ENCODE assay signal across 8 cellular contexts in the genomic region with DNA sequence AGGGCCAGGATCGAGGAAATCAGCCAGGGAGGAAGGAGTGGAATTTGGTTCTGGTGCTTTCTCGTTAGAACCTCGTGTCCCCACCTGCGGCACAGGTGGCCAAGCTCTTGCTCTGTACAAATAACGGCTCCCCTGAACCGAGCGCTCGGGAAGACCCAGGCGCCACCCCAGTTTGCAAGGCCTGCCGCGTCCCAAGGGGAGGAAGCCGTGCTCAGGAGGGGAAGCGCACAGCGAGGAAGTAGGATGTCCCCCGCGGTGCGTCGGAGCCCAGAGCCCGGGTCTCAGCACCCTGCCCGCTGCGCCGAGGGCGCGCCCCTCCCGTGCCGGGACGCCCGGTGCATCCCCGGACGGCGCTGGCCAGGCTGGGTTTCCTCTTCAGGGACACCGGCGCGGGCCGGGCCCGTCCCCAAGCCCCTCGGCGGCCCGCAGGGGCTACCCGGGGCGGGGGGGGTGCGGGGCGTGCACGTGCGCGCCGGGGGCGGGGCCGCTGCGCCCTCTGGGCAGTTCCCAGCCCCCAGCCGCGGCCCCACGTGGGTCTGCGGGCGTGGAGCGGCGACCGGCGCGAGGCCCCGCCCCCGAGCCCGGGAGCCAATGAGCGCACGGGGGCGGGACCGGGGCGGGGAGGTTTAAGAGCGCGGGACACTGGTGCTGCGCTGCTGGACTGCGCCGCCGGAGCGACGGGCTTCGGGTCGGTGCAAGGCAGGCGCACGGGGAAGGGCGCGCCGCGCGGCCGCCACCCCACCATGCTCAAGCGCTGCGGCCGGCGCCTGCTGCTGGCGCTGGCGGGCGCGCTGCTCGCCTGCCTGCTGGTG. TPM values are rescaled to one million over a fixed set of nuclear protein-coding genes. Genes with fewer than 3 reads are reported as not detected.
DNase-seq lines count a peak whose midpoint lies in the region; ATAC-seq and TF ChIP-seq lines count a peak whose summit lies in the region.

A gene with protein sequence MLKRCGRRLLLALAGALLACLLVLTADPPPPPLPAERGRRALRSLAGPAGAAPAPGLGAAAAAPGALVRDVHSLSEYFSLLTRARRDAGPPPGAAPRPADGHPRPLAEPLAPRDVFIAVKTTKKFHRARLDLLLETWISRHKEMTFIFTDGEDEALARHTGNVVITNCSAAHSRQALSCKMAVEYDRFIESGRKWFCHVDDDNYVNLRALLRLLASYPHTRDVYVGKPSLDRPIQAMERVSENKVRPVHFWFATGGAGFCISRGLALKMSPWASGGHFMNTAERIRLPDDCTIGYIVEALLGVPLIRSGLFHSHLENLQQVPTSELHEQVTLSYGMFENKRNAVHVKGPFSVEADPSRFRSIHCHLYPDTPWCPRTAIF (plus strand): TSS at position 656 of the 812 bp plus-strand sequence. CDS start 88 bp downstream, at position 744.

- H3K9me3 Mint-ChIP-seq in brain, result no peaks in the 10 kb centered on the region

- H3K27ac Mint-ChIP-seq in brain, result peak within 1 kb of the TSS; percentile 58 to 94 (median 87)

- H3K4me3 ChIP-seq in iPS-18a (ENCODE audit: low read length) (peak within 1 kb of the TSS; percentile 70), skeletal muscle satellite cell (ENCODE audit: low read length) (peak within 1 kb of the TSS; percentile 73)

- peaks cover 54% of the 10 kb centered on the region for H3K4me1 Mint-ChIP-seq in brain

- H3K36me3 ChIP-seq in iPS-18a (ENCODE audit: control insufficient read depth, low read depth, low read length) (no peaks in the 10 kb centered on the region), skeletal muscle satellite cell (ENCODE audit: insufficient read depth, low read length) (no peaks in the 10 kb centered on the region)

- no peaks in the 10 kb centered on the region for H3K9me3 ChIP-seq in iPS-18a (ENCODE audit: control insufficient read depth, low read depth, low read length)
- no peaks in the 10 kb centered on the region for H3K9me3 ChIP-seq in skeletal muscle satellite cell (replicated peaks; ENCODE audit: low read length)

- H3K4me1 ChIP-seq in iPS-18a (ENCODE audit: control insufficient read depth, low read depth, low read length), result peaks cover 48% of the 10 kb centered on the region
- H3K4me1 ChIP-seq in skeletal muscle satellite cell (ENCODE audit: control insufficient read depth, insufficient read depth, low read length), result peaks cover 76% of the 10 kb centered on the region

- TF ChIP-seq CTCF in brain (conservative IDR thresholded peaks at IDR 0.05), result no peak

- DNase-seq in SIG-M5 treated with dmso at 0.1 percent for 504 hours (lab: John Stamatoyannopoulos, UW; ENCODE audit: unreplicated experiment), result peak; percentile 82
- DNase-seq in SIG-M5 (lab: John Stamatoyannopoulos, UW), result no peak
- peak; percentile 64 for DNase-seq in NCI-H2107 (lab: John Stamatoyannopoulos, UW)
- DNase-seq in UCSD-AML1 (lab: John Stamatoyannopoulos, UW; ENCODE audit: unreplicated experiment), result peak; percentile 84

- peaks cover 11% of the 10 kb centered on the region for H3K36me3 Mint-ChIP-seq in brain

- peak within 1 kb of the TSS; percentile 87 for H3K4me2 ChIP-seq in skeletal muscle satellite cell (ENCODE audit: low read length)

- H3K27me3 ChIP-seq in iPS-18a (ENCODE audit: control insufficient read depth, insufficient read depth, low read length) (peaks cover 39% of the 10 kb centered on the region), skeletal muscle satellite cell (ENCODE audit: control insufficient read depth, insufficient read depth, low read length) (no peaks in the 10 kb centered on the region)

- H3K9ac ChIP-seq in iPS-18a (ENCODE audit: low read length) (peak within 1 kb of the TSS; percentile 36), skeletal muscle satellite cell (ENCODE audit: low read depth, low read length) (peak within 1 kb of the TSS; percentile 68)

- H3K27me3 Mint-ChIP-seq in brain, result peaks cover 3% of the 10 kb centered on the region

- ATAC-seq in HG02973 (IDR thresholded peaks at IDR 0.05; ENCODE audit: unreplicated experiment), result peak; percentile 82

- H3K4me3 Mint-ChIP-seq in brain, result peak within 1 kb of the TSS; percentile 89 to 94 (median 90)

- H3K27ac ChIP-seq in iPS-18a (ENCODE audit: low read length), result no peak within 1 kb of the TSS

RNA-seq across cellular contexts. Expression of the gene that starts here (rescaled TPM):
- polyA plus RNA-seq in brain (ENCODE audit: insufficient read depth, low read depth, low replicate concordance), result 86.6 TPM
- 1.3 and 2.0 TPM in 2 replicates for total RNA-seq in skeletal muscle satellite cell (2012; rRNA removed)
